10 cellular contexts compared by ENCODE assay signal in the genomic region with DNA sequence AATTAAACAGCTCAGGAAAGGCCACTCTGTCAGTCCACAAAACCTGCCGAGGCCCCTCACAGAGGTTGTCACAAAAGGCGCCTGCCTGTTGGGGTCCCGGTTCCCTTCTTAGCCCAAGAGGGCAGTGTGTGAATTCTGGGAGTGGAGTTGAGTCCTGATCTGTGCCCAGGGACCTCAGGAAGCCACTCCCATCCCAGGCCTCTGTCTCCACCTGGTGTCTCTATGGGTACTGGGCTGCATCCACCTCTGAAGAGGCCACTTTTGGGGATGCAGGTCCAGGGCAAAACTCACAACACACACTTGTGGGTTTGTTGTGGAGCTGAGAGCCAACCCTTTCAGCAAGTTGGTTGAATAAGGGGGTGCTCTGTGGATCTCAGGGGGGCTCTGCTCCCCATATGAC.
DNase-seq lines count a peak whose midpoint lies in the region; ATAC-seq, FAIRE-seq and TF ChIP-seq lines count a peak whose summit lies in the region.
"Had no signal": no experiment of that assay in that cellular context is flagged by ENCODE, and none has a peak within 500 bp of the region (broad histone marks: within the 10 kb centered on the region; RNA-seq: fewer than 3 reads in every experiment).

No MANE protein-coding gene starts in this region.

- no peak for FAIRE-seq in frontal cortex (lab: Jason Lieb, UNC)

- H3K4me1 ChIP-seq in SK-N-SH (ENCODE audit: control insufficient read depth in 1 of 2, insufficient read depth in 2 of 2, low read depth in 1 of 2, low read length in 1 of 2) (peaks cover 13 to 29% of the 10 kb centered on the region in 2 experiments; a peak in 3 of 4 replicates), testis (peaks cover 61% of the 10 kb centered on the region)

- POLR2A ChIA-PET in SK-N-SH (lab: Yijun Ruan, JAX) = no interaction called here

- ATAC-seq in GM18520 (IDR thresholded peaks at IDR 0.05; ENCODE audit: unreplicated experiment) (no peak), HG02885 (IDR thresholded peaks at IDR 0.05; ENCODE audit: poor library complexity, unreplicated experiment) (no peak)

- H4K20me1 ChIP-seq in SK-N-SH (ENCODE audit: insufficient read depth) = peaks cover 94% of the 10 kb centered on the region

- H3K4me2 ChIP-seq in SK-N-SH = peak overlapping the region; percentile 65; the same call in 1 of the 2 replicates

- no peak for TF ChIP-seq POLR2A in testis (IDR thresholded peaks at IDR 0.05)

- DNase-seq in NCI-H1417 (lab: John Stamatoyannopoulos, UW) (peak in 2 of 3 experiments; percentile 20 to 29), NCI-H1417 treated with DMSO at 0.1 percent for 48 hours (lab: John Stamatoyannopoulos, UW) (no peak), SK-N-SH (peak; percentile 59), fibroblast of mammary gland (ENCODE audit: low read depth) (no peak), testis (no peak), frontal cortex (ENCODE audit: low spot score in 2 of 2) (no peak)
- DNase-seq: head of caudate nucleus, nucleus accumbens had no signal

- H3K4me3 ChIP-seq in SK-N-SH (ENCODE audit: low read depth in 2 of 2, low read length in 1 of 2) (no peak overlapping the region), fibroblast of mammary gland (ENCODE audit: control insufficient read depth, low read depth, low read length) (no peak overlapping the region), testis (no peak overlapping the region)

- intact Hi-C loops in testis (cut with DNase I; ENCODE audit: low total_unique reads) = no loop called here

- H3K27me3 ChIP-seq in SK-N-SH (ENCODE audit: insufficient read depth) (no peaks in the 10 kb centered on the region), testis (no peaks in the 10 kb centered on the region)

- peaks cover 25% of the 10 kb centered on the region for H3F3A ChIP-seq in SK-N-SH (replicated peaks; ENCODE audit: insufficient read depth)

- H3K9me3 ChIP-seq in SK-N-SH (no peaks in the 10 kb centered on the region), testis (no peaks in the 10 kb centered on the region)

- H3K9me2 ChIP-seq in SK-N-SH = no peaks in the 10 kb centered on the region

- peaks cover 100% of the 10 kb centered on the region for H3K79me2 ChIP-seq in SK-N-SH (ENCODE audit: insufficient read depth)

- H3K36me3 ChIP-seq in SK-N-SH (replicated peaks in 1 of 2; ENCODE audit: control insufficient read depth in 1 of 2, insufficient read depth in 2 of 2, low read length in 1 of 2) = peaks cover 3 to 8% of the 10 kb centered on the region in 2 experiments
- H3K36me3 ChIP-seq in testis (ENCODE audit: low read depth, missing control alignments) = no peaks in the 10 kb centered on the region

- TF ChIP-seq EP300 in SK-N-SH (IDR thresholded peaks at IDR 0.05; ENCODE audit: borderline replicate concordance in 1 of 2, low read depth in 1 of 2, low read length in 1 of 2) = no peak

- CTCF ChIA-PET in SK-N-SH (lab: Yijun Ruan, JAX) = interaction anchor here (1.2 to 2.7 kb wide), 9 partner anchors 10 to 49 kb away, joined by 3 to 10 read pairs (median 5); no protein-coding TSS in a partner anchor

- no peak overlapping the region for H2AFZ ChIP-seq in SK-N-SH (ENCODE audit: low read depth)

- TF ChIP-seq RAD21 in SK-N-SH (IDR thresholded peaks at IDR 0.05; ENCODE audit: low read length) = peak; percentile 57

- WGBS in SK-N-SH (ENCODE audit: low lambda C conversion rate) = no CpG with 5 or more reads among the region's 3 CpGs
- 87% methylated on average over 3 of the region's 3 CpGs; no CpG with 5 or more reads in 1 of the 2 donors for WGBS in testis, 2 donors

- H3K27ac ChIP-seq in SK-N-SH (ENCODE audit: low read depth in 2 of 2, low read length in 1 of 2) = peak overlapping the region in 1 of 2 experiments; percentile 91; a peak in 2 of 4 replicates
- H3K27ac ChIP-seq in testis = peak overlapping the region; percentile 18 to 80

- 0 out of 2 replicates have a peak overlapping the region, but pooled peaks have one; percentile 6 for H3K9ac ChIP-seq in SK-N-SH

- TF ChIP-seq CTCF in SK-N-SH (IDR thresholded peaks at IDR 0.05) = peak; percentile 36
- peak; percentile 26 for TF ChIP-seq CTCF in fibroblast of mammary gland (conservative IDR thresholded peaks at IDR 0.05; ENCODE audit: control insufficient read depth, insufficient read depth, low read depth, low read length)
- no peak for TF ChIP-seq CTCF in testis (IDR thresholded peaks at IDR 0.05)

TF ChIP-seq in SK-N-SH, 30 proteins besides CTCF, POLR2A, EP300 and RAD21:
- TF ChIP-seq GATA2 (CRISPR knock-in tag; IDR thresholded peaks at IDR 0.05) (no peak), FOSL2 (IDR thresholded peaks at IDR 0.05; ENCODE audit: borderline replicate concordance, low read depth) (no peak), GABPA (IDR thresholded peaks at IDR 0.05; ENCODE audit: low read depth) (no peak), CHD2 (IDR thresholded peaks at IDR 0.05; ENCODE audit: low read length, partially characterized antibody) (no peak), SMC3 (IDR thresholded peaks at IDR 0.05; ENCODE audit: low read depth, low read length) (peak; percentile 19; the same call in 1 of the 2 replicates), TCF12 (IDR thresholded peaks at IDR 0.05) (no peak)
- TF ChIP-seq, protein P1, sequence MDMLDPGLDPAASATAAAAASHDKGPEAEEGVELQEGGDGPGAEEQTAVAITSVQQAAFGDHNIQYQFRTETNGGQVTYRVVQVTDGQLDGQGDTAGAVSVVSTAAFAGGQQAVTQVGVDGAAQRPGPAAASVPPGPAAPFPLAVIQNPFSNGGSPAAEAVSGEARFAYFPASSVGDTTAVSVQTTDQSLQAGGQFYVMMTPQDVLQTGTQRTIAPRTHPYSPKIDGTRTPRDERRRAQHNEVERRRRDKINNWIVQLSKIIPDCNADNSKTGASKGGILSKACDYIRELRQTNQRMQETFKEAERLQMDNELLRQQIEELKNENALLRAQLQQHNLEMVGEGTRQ (IDR thresholded peaks at IDR 0.05; ENCODE audit: borderline replicate concordance, low read depth, low read length) = no peak
- TF ChIP-seq, protein P2, sequence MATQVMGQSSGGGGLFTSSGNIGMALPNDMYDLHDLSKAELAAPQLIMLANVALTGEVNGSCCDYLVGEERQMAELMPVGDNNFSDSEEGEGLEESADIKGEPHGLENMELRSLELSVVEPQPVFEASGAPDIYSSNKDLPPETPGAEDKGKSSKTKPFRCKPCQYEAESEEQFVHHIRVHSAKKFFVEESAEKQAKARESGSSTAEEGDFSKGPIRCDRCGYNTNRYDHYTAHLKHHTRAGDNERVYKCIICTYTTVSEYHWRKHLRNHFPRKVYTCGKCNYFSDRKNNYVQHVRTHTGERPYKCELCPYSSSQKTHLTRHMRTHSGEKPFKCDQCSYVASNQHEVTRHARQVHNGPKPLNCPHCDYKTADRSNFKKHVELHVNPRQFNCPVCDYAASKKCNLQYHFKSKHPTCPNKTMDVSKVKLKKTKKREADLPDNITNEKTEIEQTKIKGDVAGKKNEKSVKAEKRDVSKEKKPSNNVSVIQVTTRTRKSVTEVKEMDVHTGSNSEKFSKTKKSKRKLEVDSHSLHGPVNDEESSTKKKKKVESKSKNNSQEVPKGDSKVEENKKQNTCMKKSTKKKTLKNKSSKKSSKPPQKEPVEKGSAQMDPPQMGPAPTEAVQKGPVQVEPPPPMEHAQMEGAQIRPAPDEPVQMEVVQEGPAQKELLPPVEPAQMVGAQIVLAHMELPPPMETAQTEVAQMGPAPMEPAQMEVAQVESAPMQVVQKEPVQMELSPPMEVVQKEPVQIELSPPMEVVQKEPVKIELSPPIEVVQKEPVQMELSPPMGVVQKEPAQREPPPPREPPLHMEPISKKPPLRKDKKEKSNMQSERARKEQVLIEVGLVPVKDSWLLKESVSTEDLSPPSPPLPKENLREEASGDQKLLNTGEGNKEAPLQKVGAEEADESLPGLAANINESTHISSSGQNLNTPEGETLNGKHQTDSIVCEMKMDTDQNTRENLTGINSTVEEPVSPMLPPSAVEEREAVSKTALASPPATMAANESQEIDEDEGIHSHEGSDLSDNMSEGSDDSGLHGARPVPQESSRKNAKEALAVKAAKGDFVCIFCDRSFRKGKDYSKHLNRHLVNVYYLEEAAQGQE (IDR thresholded peaks at IDR 0.05; ENCODE audit: low read depth, low read length) = no peak

Comparison
In these comparisons a context has a peak if more than half of its experiments do, and no peak if none do; other contexts are left out.
1. DNase-seq: peak in NCI-H1417 (2 of 3) and SK-N-SH (single experiment); none in NCI-H1417 treated with DMSO at 0.1 percent for 48 hours (single experiment), fibroblast of mammary gland (single experiment), testis (single experiment) and frontal cortex (0 of 2).
2. CTCF ChIP-seq: peak in SK-N-SH (single experiment) and fibroblast of mammary gland (single experiment); none in testis (0 of 3).